Comparison of ENCODE assay signal across 8 cellular contexts in genomic region chrX:15790766-15791380, GRCh38. TPM values are rescaled to one million over a fixed set of nuclear protein-coding genes. Genes with fewer than 3 reads are reported as not detected.
DNase-seq lines count a peak whose midpoint lies in the region; ATAC-seq lines count a peak whose summit lies in the region.

No MANE protein-coding gene starts in this region.

- H3K9me3 ChIP-seq in duodenal mucosa (ENCODE audit: control insufficient read depth in 1 of 2, low read length in 2 of 2) (no peaks in the 10 kb centered on the region), mucosa of stomach (ENCODE audit: control insufficient read depth, low read length) (no peaks in the 10 kb centered on the region), T-helper 17 cell (ENCODE audit: control insufficient read depth, low read length, poor library complexity, severe bottlenecking) (no peaks in the 10 kb centered on the region)

- H3K27me3 ChIP-seq in duodenal mucosa (ENCODE audit: control insufficient read depth in 1 of 2, insufficient read depth in 2 of 2, low read length in 2 of 2) (no peaks in the 10 kb centered on the region), mucosa of stomach (ENCODE audit: control insufficient read depth, insufficient read depth, low read length) (no peaks in the 10 kb centered on the region)

- DNase-seq in GM03348 (ENCODE audit: low spot score), result peak; percentile 3
- DNase-seq in MV-4-11 (lab: John Stamatoyannopoulos, UW), result peak; percentile 77
- DNase-seq in GM19240 (ENCODE audit: insufficient read length, low spot score), result no peak
- no peak for DNase-seq in T-helper 17 cell
- no peak for DNase-seq in H4 (ENCODE audit: low spot score)

- H3K36me3 Mint-ChIP-seq in T-helper 17 cell (ENCODE audit: low read depth), result no peaks in the 10 kb centered on the region

- H3K4me3 Mint-ChIP-seq in T-helper 17 cell, result no peak overlapping the region

- H3K27ac ChIP-seq in duodenal mucosa (ENCODE audit: low read depth, low read length), result peak overlapping the region; percentile 81

- H3K4me3 ChIP-seq in duodenal mucosa (ENCODE audit: low read depth in 1 of 2, low read length in 2 of 2) (peak overlapping the region; percentile 86 to 88), mucosa of stomach (ENCODE audit: low read length) (peak overlapping the region; percentile 67)

- no peaks in the 10 kb centered on the region for H3K4me1 ChIP-seq in duodenal mucosa (ENCODE audit: control insufficient read depth in 1 of 2, insufficient read depth in 2 of 2, low read length in 2 of 2)
- H3K4me1 ChIP-seq in mucosa of stomach (ENCODE audit: control insufficient read depth, insufficient read depth, low read length), result no peaks in the 10 kb centered on the region

- no peaks in the 10 kb centered on the region for H3K27me3 Mint-ChIP-seq in T-helper 17 cell

- H3K36me3 ChIP-seq in duodenal mucosa (ENCODE audit: control insufficient read depth in 1 of 2, insufficient read depth in 2 of 2, low read length in 2 of 2), result no peaks in the 10 kb centered on the region
- H3K36me3 ChIP-seq in mucosa of stomach (ENCODE audit: control insufficient read depth, insufficient read depth, low read length), result no peaks in the 10 kb centered on the region

- ATAC-seq in GM21825 (IDR thresholded peaks at IDR 0.05; ENCODE audit: unreplicated experiment), result peak; percentile 25
- ATAC-seq in T-helper 17 cell, result no peak

- H3K27ac Mint-ChIP-seq in T-helper 17 cell, result no peak overlapping the region

- H3K9ac ChIP-seq in duodenal mucosa (ENCODE audit: low read depth in 1 of 2, low read length in 2 of 2) (peak overlapping the region; percentile 73 to 74), mucosa of stomach (ENCODE audit: low read length) (peak overlapping the region; percentile 76)

- peaks cover 18% of the 10 kb centered on the region for H3K4me1 Mint-ChIP-seq in T-helper 17 cell

RNA-seq across cellular contexts. Expression of gene ZRSR2, which starts 0.6 kb away (rescaled TPM):
- total RNA-seq in T-helper 17 cell, result 10 to 100 TPM; 18.5 to 19.6 TPM
- total RNA-seq in H4 (2014; rRNA removed; shearing (Covaris generic)), result 4.0 TPM in 1 of 2 replicates, not detected in the other

RNA-seq across cellular contexts. Expression of gene CA5B, which starts 52.8 kb away (rescaled TPM):
- 10 to 100 TPM; 59.2 to 82.2 TPM for total RNA-seq in T-helper 17 cell
- total RNA-seq in H4 (2014; rRNA removed; shearing (Covaris generic)), result 4.5 and 6.0 TPM in 2 replicates

Comparison
In these comparisons a context has a peak if more than half of its experiments do, and no peak if none do; other contexts are left out.
1. DNase-seq: peak in GM03348 (single experiment) and MV-4-11 (single experiment); none in GM19240 (single experiment), T-helper 17 cell (0 of 3) and H4 (single experiment).